ENCODE assay signal across 8 cellular contexts in the genomic region with DNA sequence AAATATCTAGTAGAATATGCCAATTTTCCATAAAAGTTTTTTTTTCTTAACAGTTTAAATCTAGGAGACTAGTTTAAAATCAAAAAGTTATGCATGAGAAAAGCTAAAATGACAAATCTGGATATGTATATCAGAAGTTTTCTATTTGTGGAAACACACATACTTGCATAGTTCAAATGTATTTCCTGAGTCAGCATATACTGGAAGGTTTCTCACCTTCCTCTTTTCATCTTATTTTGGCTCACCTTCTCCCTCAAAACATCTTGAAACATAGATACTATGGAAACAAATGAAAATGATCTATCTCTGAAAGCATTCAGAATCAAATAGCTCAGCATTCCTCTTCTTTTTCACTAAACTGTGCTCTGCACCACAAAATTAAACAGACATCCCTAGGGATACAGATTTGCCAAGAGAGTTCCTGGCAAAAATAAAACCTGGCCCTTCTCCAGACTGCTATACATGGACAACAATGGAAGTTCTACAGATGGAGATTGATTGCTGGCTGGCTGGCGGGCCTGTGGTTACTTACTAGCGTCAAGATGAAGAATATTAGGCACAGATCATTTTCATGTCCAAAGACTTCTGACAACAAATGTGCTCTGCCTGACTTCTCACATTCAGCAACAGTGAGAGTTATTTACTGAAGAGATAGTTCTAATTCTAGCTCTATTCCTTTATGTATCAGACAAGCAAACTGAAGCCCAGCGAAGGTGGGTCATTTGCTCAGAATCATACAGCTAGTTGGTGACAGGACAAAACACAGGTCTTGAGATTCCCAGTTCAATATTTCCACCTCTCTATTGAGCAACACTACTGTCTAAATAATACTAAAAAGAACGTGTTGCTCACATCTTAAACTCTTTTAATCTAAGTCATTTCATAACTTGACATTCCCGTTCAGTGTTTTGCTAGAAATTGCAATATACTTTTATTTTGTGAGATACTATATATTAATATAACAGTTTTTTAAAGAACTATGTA. TPM values are rescaled to one million over a fixed set of nuclear protein-coding genes. Genes with fewer than 3 reads are reported as not detected.
DNase-seq lines count a peak whose midpoint lies in the region; ATAC-seq and TF ChIP-seq lines count a peak whose summit lies in the region.

No MANE protein-coding gene starts in this region.

- peak overlapping the region; percentile 57 for H3K27ac Mint-ChIP-seq in osteocyte (ENCODE audit: unreplicated experiment)

- H3K9me3 Mint-ChIP-seq in osteocyte (ENCODE audit: unreplicated experiment) = no peaks in the 10 kb centered on the region

- H3K27ac ChIP-seq in dorsolateral prefrontal cortex = peak overlapping the region in 57 of 59 donors; percentile 1 to 82 (median 62)

- peak; percentile 29 for DNase-seq in D341Med (ENCODE audit: low spot score)
- DNase-seq in NCI-H345 (lab: John Stamatoyannopoulos, UW) = peak; percentile 87
- DNase-seq in dorsolateral prefrontal cortex = peak in 4 of 10 donors; percentile 56 to 75 (median 64)
- DNase-seq in osteocyte (ENCODE audit: extremely low spot score, unreplicated experiment) = no peak
- no peak for DNase-seq in middle frontal gyrus (ENCODE audit: extremely low spot score, low spot score)

- no peaks in the 10 kb centered on the region for H3K36me3 Mint-ChIP-seq in osteocyte (ENCODE audit: unreplicated experiment)

- H3K4me3 ChIP-seq in dorsolateral prefrontal cortex = peak overlapping the region in 21 of 59 donors; percentile 3 to 37 (median 17)

- intact Hi-C loops in dorsolateral prefrontal cortex (cut with DNase I) = no loop called here

- H3K4me1 Mint-ChIP-seq in osteocyte (ENCODE audit: unreplicated experiment) = peaks cover 24% of the 10 kb centered on the region

- TF ChIP-seq CTCF in dorsolateral prefrontal cortex (IDR thresholded peaks at IDR 0.05 in 54 of 56, conservative IDR thresholded peaks at IDR 0.05 in 2 of 56; ENCODE audit: low read depth in 1 of 56, partially characterized antibody in 56 of 56) = peak in 1 of 56 donors; percentile 8
- no peak for TF ChIP-seq CTCF in osteocyte (IDR thresholded peaks at IDR 0.05)

- ATAC-seq in GM21360 (IDR thresholded peaks at IDR 0.05; ENCODE audit: unreplicated experiment) (no peak), GM21737 (IDR thresholded peaks at IDR 0.05; ENCODE audit: unreplicated experiment) (no peak), GM21390 (IDR thresholded peaks at IDR 0.05; ENCODE audit: unreplicated experiment) (no peak)

- H3K27me3 ChIP-seq in dorsolateral prefrontal cortex = no peaks in the 10 kb centered on the region

- H3K27me3 Mint-ChIP-seq in osteocyte (ENCODE audit: unreplicated experiment) = no peaks in the 10 kb centered on the region

- H3K4me3 Mint-ChIP-seq in osteocyte (ENCODE audit: unreplicated experiment) = no peak overlapping the region

RNA-seq across cellular contexts. Expression of a gene that starts 26.6 kb away (rescaled TPM):
- 10 to 100 TPM; 19.2 to 62.8 (median 43.8) TPM for total RNA-seq in dorsolateral prefrontal cortex
- total RNA-seq in osteocyte = 6.3 and 6.7 TPM in 2 replicates

Comparison
In these comparisons a context has a peak if more than half of its experiments do, and no peak if none do; other contexts are left out.
1. DNase-seq: peak in D341Med (single experiment) and NCI-H345 (single experiment); none in osteocyte (single experiment) and middle frontal gyrus (single experiment).